Comparison of ENCODE assay signal across 37 cellular contexts in the genomic region with DNA sequence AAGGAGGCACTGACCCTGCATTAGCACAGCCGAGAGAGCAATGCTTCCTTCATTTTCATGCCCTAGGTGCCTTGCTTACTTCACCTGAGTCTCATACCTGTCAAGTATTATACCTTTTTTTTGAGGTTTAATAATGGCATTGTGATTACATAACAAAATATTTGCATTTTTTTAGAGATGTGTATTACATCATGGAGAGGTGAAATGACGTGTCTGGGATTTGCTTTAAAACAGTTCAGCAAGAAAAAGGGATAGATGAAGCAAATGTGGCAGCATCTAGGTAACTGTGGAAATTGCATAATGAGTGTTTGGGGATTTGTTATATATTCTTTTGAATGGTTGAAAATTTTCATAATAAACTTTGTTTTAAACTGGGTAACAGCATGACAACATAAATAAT. TPM values are rescaled to one million over a fixed set of nuclear protein-coding genes. Genes with fewer than 3 reads are reported as not detected.
"Had no signal": no experiment of that assay in that cellular context is flagged by ENCODE, and none has a peak within 500 bp of the region (broad histone marks: within the 10 kb centered on the region; RNA-seq: fewer than 3 reads in every experiment).

No MANE protein-coding gene starts in this region.

- DNase-seq: Karpas-422, Kasumi-1, MG63, MM.1S, MV-4-11, NCI-H1048, NCI-H1092, NCI-H1092 treated with DMSO at 0.1 percent for 48 hours, NCI-H1105, NCI-H1105 treated with DMSO at 0.1 percent for 48 hours, NCI-H1417, NCI-H1417 treated with DMSO at 0.1 percent for 48 hours, NCI-H1436, NCI-H1436 treated with DMSO at 0.1 percent for 48 hours, NCI-H146, NCI-H1694, NCI-H1694 treated with DMSO at 0.1 percent for 48 hours, NCI-H187, NCI-H187 treated with DMSO at 0.1 percent for 48 hours, NCI-H1930, NCI-H2029, NCI-H2029 treated with DMSO at 0.1 percent for 48 hours, NCI-H2081, NCI-H2081 treated with DMSO at 0.1 percent for 48 hours, NCI-H2107, NCI-H2171, NCI-H2171 treated with DMSO at 0.1 percent for 48 hours, NCI-H2227 treated with DMSO at 0.1 percent for 48 hours, NCI-H226, NCI-H345, NCI-H446, NCI-H446 treated with DMSO at 0.1 percent for 48 hours, NCI-H510A, NCI-H510A treated with DMSO at 0.1 percent for 48 hours had no signal

- H3K27me3 ChIP-seq: MG63 had no signal

- H3K4me3 ChIP-seq: MG63 had no signal

- H3K9me3 ChIP-seq: MG63 had no signal

- H3K36me3 ChIP-seq: MG63 had no signal

RNA-seq across cellular contexts. Expression of gene NKX2-2, which starts 48.9 kb away (rescaled TPM):
- total RNA-seq: LHCN-M2, MCF 10A, NCI-H460 had no signal
